16 cellular contexts compared by ENCODE assay signal in the genomic region with DNA sequence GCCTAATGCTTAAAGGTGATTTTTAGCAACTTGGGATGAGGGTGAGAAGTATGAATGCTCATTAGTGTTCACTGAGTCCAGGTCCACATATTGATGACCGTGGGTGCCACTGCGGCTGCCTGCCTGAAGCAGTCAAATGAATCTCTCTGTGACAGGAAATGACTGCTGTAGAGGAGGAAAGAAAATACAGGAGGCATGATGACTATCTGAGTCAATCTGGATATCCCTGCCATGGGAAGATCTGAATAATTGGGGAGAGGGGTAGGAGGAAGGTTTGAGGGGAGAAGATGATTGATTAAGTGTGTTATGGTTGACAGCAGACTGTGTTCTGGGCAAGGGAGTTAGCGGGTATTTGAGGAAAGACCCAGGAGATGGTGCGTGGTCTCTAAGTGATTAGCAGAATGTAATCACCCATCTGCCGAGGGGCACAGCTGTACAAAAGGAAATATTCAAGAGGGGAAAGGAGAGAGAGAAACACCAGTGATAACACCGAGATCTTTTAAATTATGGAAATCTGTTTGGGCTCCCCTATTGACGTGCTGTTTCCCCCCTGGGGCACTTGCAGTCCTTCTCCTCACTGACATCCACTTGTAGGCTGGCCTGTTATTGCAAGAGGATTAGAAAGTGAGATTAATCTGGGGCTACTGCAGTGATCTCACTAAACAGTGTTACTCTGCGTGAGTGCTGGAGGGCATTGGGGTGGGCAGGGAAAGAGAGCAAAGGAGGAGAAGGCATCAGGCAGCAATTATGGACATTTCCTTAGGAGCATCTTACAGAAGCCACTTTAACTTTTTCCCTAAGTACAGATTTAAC.
A peak's percentile ranks its signal among the peaks of the same experiment; 100 is the strongest.
DNase-seq lines count a peak whose midpoint lies in the region; ATAC-seq, FAIRE-seq and TF ChIP-seq lines count a peak whose summit lies in the region.
"Had no signal": no experiment of that assay in that cellular context is flagged by ENCODE, and none has a peak within 500 bp of the region (broad histone marks: within the 10 kb centered on the region; RNA-seq: fewer than 3 reads in every experiment).

No MANE protein-coding gene starts in this region.

- no peaks in the 10 kb centered on the region for H3K27me3 ChIP-seq in BE2C
- H3K27me3 ChIP-seq in Loucy (ENCODE audit: insufficient read depth, low read length, poor library complexity, severe bottlenecking): no peaks in the 10 kb centered on the region
- H3K27me3 ChIP-seq in bronchial epithelial cell (ENCODE audit: control insufficient read depth, insufficient read depth, low read length): no peaks in the 10 kb centered on the region
- no peaks in the 10 kb centered on the region for H3K27me3 ChIP-seq in vagina
- H3K27me3 ChIP-seq: adrenal gland, Peyer's patch, tibial artery had no signal

- no peak for ATAC-seq in HG03135 (IDR thresholded peaks at IDR 0.05; ENCODE audit: unreplicated experiment)
- ATAC-seq in GM18511 (IDR thresholded peaks at IDR 0.05; ENCODE audit: unreplicated experiment): no peak
- ATAC-seq: activated T-cell treated with anti-CD3 and anti-CD28 coated beads, Interleukin-2, amount 50 U/mL, for 72 hours had no signal

- no peaks in the 10 kb centered on the region for H3K4me1 Mint-ChIP-seq in activated naive CD8-positive, alpha-beta T cell treated with anti-CD3 and anti-CD28 coated beads for 36 hours
- H3K4me1 Mint-ChIP-seq: activated CD4-positive, alpha-beta T cell treated with anti-CD3 and anti-CD28 coated beads, Interleukin-2, amount 10 ng/mL, durations not matched to agents 7 days and 5 days had no signal

- H3K9me3 Mint-ChIP-seq in activated naive CD8-positive, alpha-beta T cell treated with anti-CD3 and anti-CD28 coated beads for 36 hours: peaks cover 6% of the 10 kb centered on the region

- no peaks in the 10 kb centered on the region for H4K20me1 ChIP-seq in Loucy (ENCODE audit: insufficient read depth, low read length, poor library complexity, severe bottlenecking)

- H3K27ac ChIP-seq in vagina: no peak overlapping the region
- H3K27ac ChIP-seq: parathyroid adenoma, tibial artery had no signal

- H3K36me3 Mint-ChIP-seq in activated naive CD8-positive, alpha-beta T cell treated with anti-CD3 and anti-CD28 coated beads for 36 hours: no peaks in the 10 kb centered on the region

- H3K4me1 ChIP-seq in BE2C (peaks cover 27% of the 10 kb centered on the region), Loucy (ENCODE audit: insufficient read depth, low read length, poor library complexity, severe bottlenecking) (peaks cover 14% of the 10 kb centered on the region), vagina (no peaks in the 10 kb centered on the region)
- H3K4me1 ChIP-seq: adrenal gland, parathyroid adenoma, Peyer's patch had no signal

- H3K9me2 ChIP-seq in Loucy (replicated peaks; ENCODE audit: low read depth, low read length): no peaks in the 10 kb centered on the region

- H3K9ac ChIP-seq in Loucy (ENCODE audit: low read depth, low read length, poor library complexity, severe bottlenecking): no peak overlapping the region
- H3K9ac ChIP-seq: parathyroid adenoma had no signal

- intact Hi-C loops in vagina (cut with DNase I): no loop called here

- no peaks in the 10 kb centered on the region for H3K79me2 ChIP-seq in Loucy (ENCODE audit: insufficient read depth, low read length)
- H3K79me2 ChIP-seq: parathyroid adenoma had no signal

- no peak overlapping the region for H3K4me3 Mint-ChIP-seq in activated naive CD8-positive, alpha-beta T cell treated with anti-CD3 and anti-CD28 coated beads for 36 hours
- H3K4me3 Mint-ChIP-seq: activated CD4-positive, alpha-beta T cell treated with anti-CD3 and anti-CD28 coated beads, Interleukin-2, amount 10 ng/mL, durations not matched to agents 7 days and 5 days; activated T-cell treated with anti-CD3 and anti-CD28 coated beads, Interleukin-2, amount 50 U/mL, for 72 hours; dendritic cell treated with granulocyte-macrophage colony-stimulating factor and Interleukin-4, amounts not matched to agents 40 ng/mL and 50 ng/mL, for 4 days had no signal

- no peak overlapping the region for H3K27ac Mint-ChIP-seq in activated naive CD8-positive, alpha-beta T cell treated with anti-CD3 and anti-CD28 coated beads for 36 hours
- H3K27ac Mint-ChIP-seq: activated CD4-positive, alpha-beta T cell treated with anti-CD3 and anti-CD28 coated beads, Interleukin-2, amount 10 ng/mL, durations not matched to agents 7 days and 5 days; activated T-cell treated with anti-CD3 and anti-CD28 coated beads, Interleukin-2, amount 50 U/mL, for 72 hours; dendritic cell treated with granulocyte-macrophage colony-stimulating factor and Interleukin-4, amounts not matched to agents 40 ng/mL and 50 ng/mL, for 4 days had no signal

- no peak overlapping the region; the same call in 1 of the 2 replicates for H2AFZ ChIP-seq in Loucy (ENCODE audit: low read length)
- H2AFZ ChIP-seq: parathyroid adenoma had no signal

- no peak for FAIRE-seq in bronchial epithelial cell (lab: Jason Lieb, UNC)

- no peak for TF ChIP-seq POLR2A in vagina (IDR thresholded peaks at IDR 0.05)

- H3K4me3 ChIP-seq in BE2C (ENCODE audit: low read depth, low read length) (peak overlapping the region; percentile 43), Loucy (ENCODE audit: low read length, poor library complexity, severe bottlenecking) (no peak overlapping the region), bronchial epithelial cell (ENCODE audit: low read depth, low read length) (no peak overlapping the region), vagina (no peak overlapping the region)
- H3K4me3 ChIP-seq: adrenal gland, Peyer's patch, tibial artery had no signal

- H3K27me3 Mint-ChIP-seq in activated naive CD8-positive, alpha-beta T cell treated with anti-CD3 and anti-CD28 coated beads for 36 hours: peaks cover 4% of the 10 kb centered on the region
- H3K27me3 Mint-ChIP-seq: activated CD4-positive, alpha-beta T cell treated with anti-CD3 and anti-CD28 coated beads, Interleukin-2, amount 10 ng/mL, durations not matched to agents 7 days and 5 days; dendritic cell treated with granulocyte-macrophage colony-stimulating factor and Interleukin-4, amounts not matched to agents 40 ng/mL and 50 ng/mL, for 4 days had no signal

- H3K9me3 ChIP-seq in BE2C (no peaks in the 10 kb centered on the region), Loucy (ENCODE audit: insufficient read depth, low read depth, low read length) (peaks cover 13% of the 10 kb centered on the region; the same call in 1 of the 2 replicates), vagina (no peaks in the 10 kb centered on the region)
- H3K9me3 ChIP-seq: adrenal gland, Peyer's patch, tibial artery had no signal

- peak; percentile 72 for DNase-seq in BE2C
- DNase-seq in bronchial epithelial cell (ENCODE audit: low read depth): peak; percentile 28
- DNase-seq in left kidney (ENCODE audit: low read depth, low spot score): peak; percentile 31
- no peak for DNase-seq in activated naive CD8-positive, alpha-beta T cell treated with anti-CD3 and anti-CD28 coated beads for 36 hours
- DNase-seq in vagina (ENCODE audit: extremely low spot score in 2 of 2): no peak
- DNase-seq: activated CD4-positive, alpha-beta T cell treated with anti-CD3 and anti-CD28 coated beads, Interleukin-2, amount 10 ng/mL, durations not matched to agents 7 days and 5 days; activated T-cell treated with anti-CD3 and anti-CD28 coated beads, Interleukin-2, amount 50 U/mL, for 72 hours; Calu3; Peyer's patch; tibial artery had no signal

- no peaks in the 10 kb centered on the region for H3F3A ChIP-seq in Loucy (ENCODE audit: low read depth)

- H3K4me2 ChIP-seq in Loucy (ENCODE audit: low read depth, low read length, poor library complexity, severe bottlenecking): peak overlapping the region; percentile 21

- no peaks in the 10 kb centered on the region for H3K36me3 ChIP-seq in BE2C
- no peaks in the 10 kb centered on the region for H3K36me3 ChIP-seq in Loucy (ENCODE audit: insufficient read depth, low read length)
- no peaks in the 10 kb centered on the region for H3K36me3 ChIP-seq in bronchial epithelial cell (ENCODE audit: control insufficient read depth, insufficient read depth, low read length)
- H3K36me3 ChIP-seq in vagina: no peaks in the 10 kb centered on the region
- H3K36me3 ChIP-seq: adrenal gland, Peyer's patch, tibial artery had no signal

- no peak for TF ChIP-seq CTCF in BE2C (IDR thresholded peaks at IDR 0.05; ENCODE audit: low read depth, low read length)
- TF ChIP-seq CTCF in Loucy (conservative IDR thresholded peaks at IDR 0.05; ENCODE audit: low read length): no peak
- TF ChIP-seq CTCF in bronchial epithelial cell (IDR thresholded peaks at IDR 0.05; ENCODE audit: insufficient read depth, low read length, severe bottlenecking): no peak
- no peak for TF ChIP-seq CTCF in vagina (IDR thresholded peaks at IDR 0.05)

Comparison
In these comparisons a context has a peak if more than half of its experiments do, and no peak if none do; other contexts are left out.
1. DNase-seq: peak in BE2C (single experiment), bronchial epithelial cell (single experiment) and left kidney (single experiment); none in activated naive CD8-positive, alpha-beta T cell treated with anti-CD3 and anti-CD28 coated beads for 36 hours (single experiment) and vagina (0 of 2).